11 cellular contexts compared by ENCODE assay signal in the genomic region with DNA sequence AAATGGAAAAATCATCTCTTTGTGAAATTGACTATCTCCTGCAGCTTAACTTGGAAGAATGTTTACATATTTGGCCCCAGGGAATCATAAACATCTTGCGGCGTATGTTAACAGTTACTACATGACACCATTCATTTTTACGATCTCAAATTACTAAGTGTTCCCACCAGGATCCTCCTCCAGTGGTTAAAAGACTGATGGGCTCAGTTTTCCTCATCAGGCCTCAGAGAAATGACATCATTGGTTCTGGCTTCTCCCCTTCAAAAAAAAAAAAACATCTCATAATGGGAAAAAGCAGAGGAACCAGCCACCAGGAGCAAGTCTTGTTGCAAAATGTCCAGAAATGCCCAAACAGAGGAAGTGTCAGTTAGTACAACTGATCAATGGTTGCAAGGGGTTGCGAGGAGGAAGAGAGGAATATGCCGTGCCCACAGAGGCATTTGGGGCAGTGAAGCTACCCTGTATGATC.
DNase-seq lines count a peak whose midpoint lies in the region; ATAC-seq and TF ChIP-seq lines count a peak whose summit lies in the region.
"Had no signal": no experiment of that assay in that cellular context is flagged by ENCODE, and none has a peak within 500 bp of the region (broad histone marks: within the 10 kb centered on the region; RNA-seq: fewer than 3 reads in every experiment).

No MANE protein-coding gene starts in this region.

- no peaks in the 10 kb centered on the region for H3K27me3 ChIP-seq in right lobe of liver

- ATAC-seq in right lobe of liver (peak in 3 of 4 donors; percentile 38 to 61 (median 44)), GM21786 (IDR thresholded peaks at IDR 0.05; ENCODE audit: unreplicated experiment) (no peak)

- no peaks in the 10 kb centered on the region for H3K4me1 ChIP-seq in right lobe of liver

- no peaks in the 10 kb centered on the region for H3K36me3 ChIP-seq in right lobe of liver

- TF ChIP-seq CTCF in WI38 (IDR thresholded peaks at IDR 0.05; ENCODE audit: low read depth, low read length) (no peak), right lobe of liver (IDR thresholded peaks at IDR 0.05) (no peak)

- intact Hi-C loops in right lobe of liver (cut with DNase I), result no loop called here

- WGBS in right lobe of liver (ENCODE audit: insufficient coverage, low coverage, low lambda C conversion rate, missing lambda C conversion rate), result 72% methylated on average over 4 of the region's 5 CpGs

- DNase-seq in Ammon's horn (ENCODE audit: low spot score) (peak; percentile 23), LHCN-M2 (ENCODE audit: low read depth) (peak; percentile 91), right lobe of liver (no peak), dermis blood vessel endothelial cell (no peak), OCI-M2 (lab: John Stamatoyannopoulos, UW; ENCODE audit: unreplicated experiment) (no peak)
- DNase-seq in stimulated activated naive CD4-positive, alpha-beta T cell (lab: John Stamatoyannopoulos, UW), result no peak
- DNase-seq: activated naive CD4-positive, alpha-beta T cell; NCI-H2081; stimulated activated CD4-positive, alpha-beta T cell treated with anti-CD3 and anti-CD28 coated beads, Interleukin-4, amount 100 ng/mL, for 4 hours had no signal

- TF ChIP-seq POLR2A in right lobe of liver (IDR thresholded peaks at IDR 0.05), result no peak

- H3K4me3 ChIP-seq in WI38 (ENCODE audit: low read depth, low read length) (0 out of 2 replicates have a peak overlapping the region, but pooled peaks have one; percentile 19), right lobe of liver (no peak overlapping the region)

- H3K9me3 ChIP-seq in right lobe of liver, result no peaks in the 10 kb centered on the region

- H3K27ac ChIP-seq in right lobe of liver, result no peak overlapping the region

Comparison
In these comparisons a context has a peak if more than half of its experiments do, and no peak if none do; other contexts are left out.
1. DNase-seq: peak in Ammon's horn (single experiment) and LHCN-M2 (single experiment); none in right lobe of liver (0 of 3), dermis blood vessel endothelial cell (single experiment), OCI-M2 (single experiment) and stimulated activated naive CD4-positive, alpha-beta T cell (0 of 6).